ENCODE assay signal across 1 cellular context in the genomic region with DNA sequence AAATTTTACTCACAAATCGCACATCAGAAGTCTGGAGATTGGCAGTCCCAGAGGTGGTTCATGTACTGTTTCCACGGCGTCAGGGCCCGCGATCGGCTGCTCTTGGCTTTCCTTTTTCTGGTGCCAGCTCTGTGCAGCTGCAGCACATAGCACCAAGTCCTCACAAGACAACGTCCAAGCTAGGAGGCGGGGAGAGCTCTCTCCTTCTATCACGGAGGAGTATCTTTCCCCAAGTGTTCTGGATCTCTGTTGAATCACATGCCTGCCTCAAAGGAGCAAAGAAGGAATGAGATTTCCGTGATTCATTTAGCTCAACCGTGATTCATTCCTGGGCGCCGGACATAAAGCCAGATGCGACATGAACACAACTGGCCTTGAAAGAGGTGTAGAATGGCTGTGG.
TF ChIP-seq lines count a peak whose summit lies in the region.

No MANE protein-coding gene starts in this region.

TF ChIP-seq in H1, 55 proteins besides CTCF, POLR2A, EP300 and RAD21 (continued from another document):
- TF ChIP-seq SP2 (IDR thresholded peaks at IDR 0.05; ENCODE audit: low read length) (no peak), SUZ12 (IDR thresholded peaks at IDR 0.05; ENCODE audit: low read length) (no peak), NANOG (IDR thresholded peaks at IDR 0.05; ENCODE audit: insufficient read depth, low read depth, low read length, poor library complexity, severe bottlenecking) (no peak), ASH2L (IDR thresholded peaks at IDR 0.05; ENCODE audit: low read length) (no peak), SIRT6 (IDR thresholded peaks at IDR 0.05; ENCODE audit: low read length) (no peak), KDM1A (IDR thresholded peaks at IDR 0.05; ENCODE audit: borderline replicate concordance, low read length) (no peak), MAFK (IDR thresholded peaks at IDR 0.05; ENCODE audit: low read depth, low read length) (no peak), JUN (IDR thresholded peaks at IDR 0.05; ENCODE audit: low read depth, low read length) (no peak), SAP30 (IDR thresholded peaks at IDR 0.05; ENCODE audit: insufficient read depth, insufficient replicate concordance, low read length) (no peak), SP4 (IDR thresholded peaks at IDR 0.05; ENCODE audit: low read length) (no peak)
